7 cellular contexts compared by ENCODE assay signal in the genomic region with DNA sequence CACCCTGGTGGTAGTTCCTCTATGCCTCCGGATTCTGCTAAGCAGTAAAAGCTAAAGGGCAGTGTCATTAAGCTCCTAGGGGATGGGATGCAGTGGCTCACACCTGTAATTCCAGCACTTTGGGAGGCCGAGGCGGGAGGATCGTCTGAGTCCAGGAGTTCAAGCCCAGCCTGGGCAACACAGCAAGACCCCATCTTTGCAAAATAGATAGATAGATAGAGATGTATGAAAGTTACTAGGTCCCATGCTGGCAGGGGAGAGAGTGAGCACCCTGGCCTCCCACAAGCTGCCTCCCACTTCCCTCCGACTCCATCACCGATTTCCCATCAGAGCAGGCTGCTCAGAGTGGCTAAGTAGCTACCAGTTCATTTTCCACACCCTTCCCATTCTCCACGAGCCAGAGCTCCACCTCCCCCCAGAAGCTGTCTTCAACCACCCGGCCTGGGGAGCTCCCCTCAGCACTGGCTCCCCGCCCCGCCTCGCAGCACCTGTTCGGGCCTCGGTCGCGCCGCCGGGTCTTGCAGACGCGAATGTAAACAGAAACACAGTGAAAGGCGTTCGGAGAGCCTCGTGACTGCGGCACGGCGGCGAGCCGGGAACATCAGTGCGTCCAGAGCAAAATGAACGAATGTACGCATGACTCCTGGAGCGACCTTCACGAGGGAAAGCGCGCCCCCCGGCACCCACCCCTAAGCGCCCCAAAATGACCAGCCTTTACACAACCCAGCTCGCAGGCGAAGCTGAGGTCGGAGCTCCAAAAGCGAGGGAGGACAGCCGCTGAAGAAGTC. TPM values are rescaled to one million over a fixed set of nuclear protein-coding genes. Genes with fewer than 3 reads are reported as not detected.
DNase-seq lines count a peak whose midpoint lies in the region; ATAC-seq and TF ChIP-seq lines count a peak whose summit lies in the region.

No MANE protein-coding gene starts in this region.

- H3K36me3 Mint-ChIP-seq in IgD-negative memory B cell (peaks cover 13% of the 10 kb centered on the region), endodermal cell (ENCODE audit: low read depth) (peaks cover 17% of the 10 kb centered on the region), natural killer cell (no peaks in the 10 kb centered on the region)

- TF ChIP-seq POLR2A in uterus (IDR thresholded peaks at IDR 0.05) = no peak

- H3K4me3 Mint-ChIP-seq in IgD-negative memory B cell (peak overlapping the region; percentile 96 to 98 (median 98)), endodermal cell (peak overlapping the region; percentile 85), natural killer cell (peak overlapping the region; percentile 97)

- no peaks in the 10 kb centered on the region for H3K9me3 ChIP-seq in WERI-Rb-1 (ENCODE audit: severe bottlenecking)
- H3K9me3 ChIP-seq in endodermal cell (ENCODE audit: control insufficient read depth, low read length) = no peaks in the 10 kb centered on the region
- H3K9me3 ChIP-seq in uterus = no peaks in the 10 kb centered on the region

- H3K27me3 ChIP-seq in WERI-Rb-1 (ENCODE audit: insufficient read depth, low read depth, severe bottlenecking) (no peaks in the 10 kb centered on the region), endodermal cell (ENCODE audit: control insufficient read depth, insufficient read depth, low read length, poor library complexity, severe bottlenecking) (no peaks in the 10 kb centered on the region), uterus (no peaks in the 10 kb centered on the region)

- ATAC-seq in GM21717 (IDR thresholded peaks at IDR 0.05; ENCODE audit: unreplicated experiment) (peak; percentile 26), natural killer cell (peak; percentile 32 to 49 (median 33))

- H3K9me3 Mint-ChIP-seq in IgD-negative memory B cell (peaks cover 0 to 2% (median 0%) of the 10 kb centered on the region in 3 donors), endodermal cell (no peaks in the 10 kb centered on the region), natural killer cell (no peaks in the 10 kb centered on the region)

- H3K27ac Mint-ChIP-seq in IgD-negative memory B cell (peak overlapping the region; percentile 30 to 99 (median 95)), endodermal cell (peak overlapping the region; percentile 94), natural killer cell (peak overlapping the region; percentile 86 to 93)

- 10 to 11% methylated on average over 34 to 41 of the region's 41 CpGs for WGBS in endodermal cell (ENCODE audit: insufficient coverage in 1 of 2, insufficient read length in 1 of 2), 2 experiments

- H3K27me3 Mint-ChIP-seq in IgD-negative memory B cell (no peaks in the 10 kb centered on the region), endodermal cell (ENCODE audit: insufficient read depth) (peaks cover 11% of the 10 kb centered on the region), natural killer cell (ENCODE audit: low read depth in 2 of 2) (no peaks in the 10 kb centered on the region)

- intact Hi-C loops in natural killer cell (cut with micrococcal nuclease) = loop anchor here (2.0 to 10.0 kb wide), 3 partner anchors 75 to 411 kb away; partner anchors contain the start of gene RAB1A
- intact Hi-C loops in uterus (cut with DNase I; ENCODE audit: low total_unique reads) = no loop called here

- TF ChIP-seq CTCF in GM12865 (IDR thresholded peaks at IDR 0.05; ENCODE audit: insufficient read depth, low read depth, low read length, missing control alignments) (no peak), WERI-Rb-1 (IDR thresholded peaks at IDR 0.05; ENCODE audit: low read depth, low read length) (no peak), endodermal cell (conservative IDR thresholded peaks at IDR 0.05) (no peak), natural killer cell (IDR thresholded peaks at IDR 0.05) (no peak), uterus (IDR thresholded peaks at IDR 0.05) (no peak)

- no peaks in the 10 kb centered on the region; the same call in none of the 2 replicates for H3K36me3 ChIP-seq in WERI-Rb-1
- H3K36me3 ChIP-seq in endodermal cell (ENCODE audit: control insufficient read depth, insufficient read depth, low read length) = no peaks in the 10 kb centered on the region
- H3K36me3 ChIP-seq in uterus = no peaks in the 10 kb centered on the region

- DNase-seq in GM12865 (ENCODE audit: low read depth) (peak; percentile 78), WERI-Rb-1 (peak; percentile 68), endodermal cell (no peak), natural killer cell (no peak), uterus (no peak)

- peak overlapping the region; percentile 88 for H3K4me3 ChIP-seq in GM12865 (ENCODE audit: low read depth, low read length)
- H3K4me3 ChIP-seq in WERI-Rb-1 (ENCODE audit: low read depth, low read length) = peak overlapping the region; percentile 80
- H3K4me3 ChIP-seq in endodermal cell (ENCODE audit: low read length) = peak overlapping the region; percentile 88
- peak overlapping the region; percentile 67 to 88 for H3K4me3 ChIP-seq in uterus

- H3K9ac ChIP-seq in endodermal cell (ENCODE audit: extremely low read depth, low read length, poor library complexity, severe bottlenecking) = peak overlapping the region; percentile 30

- no peaks in the 10 kb centered on the region for H3K4me1 ChIP-seq in endodermal cell (ENCODE audit: control insufficient read depth, insufficient read depth, low read length)
- peaks cover 0 to 10% of the 10 kb centered on the region in 2 donors for H3K4me1 ChIP-seq in uterus

- H3K27ac ChIP-seq in WERI-Rb-1 (peak overlapping the region; percentile 63), endodermal cell (ENCODE audit: low read depth, low read length) (no peak overlapping the region), uterus (peak overlapping the region; percentile 69 to 95)

- peaks cover 35 to 57% (median 50%) of the 10 kb centered on the region in 3 donors for H3K4me1 Mint-ChIP-seq in IgD-negative memory B cell
- H3K4me1 Mint-ChIP-seq in endodermal cell = peaks cover 10% of the 10 kb centered on the region
- H3K4me1 Mint-ChIP-seq in natural killer cell = peaks cover 30 to 36% of the 10 kb centered on the region in 2 donors

RNA-seq across cellular contexts. Expression of gene CEP68, which starts 0.6 kb away (rescaled TPM):
- polyA plus RNA-seq in IgD-negative memory B cell = 12.1 TPM
- total RNA-seq in endodermal cell = 10 to 100 TPM; 13.7 to 17.7 TPM
- polyA plus RNA-seq in endodermal cell (2013, experiment 1 of 2) = 18.0 TPM
- polyA plus RNA-seq in endodermal cell (2013, experiment 2 of 2) = 17.7 TPM
- total RNA-seq in natural killer cell = 1 to 10 TPM; 5.6 to 8.3 (median 5.8) TPM
- total RNA-seq in uterus = 10 to 100 TPM; 14.1 to 55.0 (median 30.0) TPM

Comparison
In these comparisons a context has a peak if more than half of its experiments do, and no peak if none do; other contexts are left out.
1. DNase-seq: peak in GM12865 (single experiment) and WERI-Rb-1 (single experiment); none in endodermal cell (single experiment), natural killer cell (single experiment) and uterus (0 of 2).
2. Peak in every context shown above with its lines, with median percentiles within 50 percentile points of each other: H3K4me3 ChIP-seq, H3K27ac Mint-ChIP-seq and H3K4me3 Mint-ChIP-seq.